In the genomic region with DNA sequence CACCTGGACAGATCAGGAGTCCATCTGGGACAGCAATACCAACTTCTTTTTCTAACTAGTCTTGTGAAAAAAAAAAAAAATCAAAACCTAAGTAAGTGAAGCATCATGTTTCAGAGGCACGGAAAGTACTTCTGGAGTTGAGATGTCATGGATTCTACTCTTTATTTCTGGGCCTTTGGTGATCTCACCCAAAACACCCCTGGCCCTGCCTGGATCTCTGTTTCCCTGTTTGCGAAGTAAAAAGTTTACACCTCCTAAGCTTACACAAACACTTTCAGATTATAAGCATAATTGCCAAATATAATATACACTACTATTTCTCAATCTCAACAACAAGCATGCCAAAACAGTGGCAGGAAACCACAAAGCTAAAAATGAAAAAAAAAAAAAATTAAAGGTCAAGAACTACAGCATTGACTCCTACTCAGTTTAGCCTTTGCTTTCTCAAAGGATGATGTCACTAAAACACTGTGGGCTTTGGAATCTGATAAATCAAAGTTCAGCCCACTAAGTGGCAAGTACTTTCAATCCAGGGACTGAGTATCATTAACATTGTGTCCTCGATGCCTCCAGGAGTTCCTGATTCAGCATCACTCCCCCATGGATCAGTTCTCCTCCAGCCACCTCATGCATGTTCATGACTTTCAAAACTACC, we compare ENCODE assay signal across 2 cellular contexts.
TF ChIP-seq lines count a peak whose summit lies in the region.

No MANE protein-coding gene starts in this region.

TF ChIP-seq in endothelial cell of umbilical vein, 7 proteins besides CTCF, POLR2A, EP300 and RAD21:
- peak; percentile 4 for TF ChIP-seq JUN (IDR thresholded peaks at IDR 0.05; ENCODE audit: borderline replicate concordance, insufficient read depth, insufficient read length, low read depth)
- TF ChIP-seq GATA2 (IDR thresholded peaks at IDR 0.05; ENCODE audit: insufficient read depth, insufficient read length, low read depth, low read length): no peak
- TF ChIP-seq POLR2AphosphoS5 (IDR thresholded peaks at IDR 0.05; ENCODE audit: insufficient read depth, low read depth, low read length): no peak
- no peak for TF ChIP-seq EZH2 (IDR thresholded peaks at IDR 0.05; ENCODE audit: borderline replicate concordance, low read depth, low read length, severe bottlenecking)
- TF ChIP-seq FOS (IDR thresholded peaks at IDR 0.05; ENCODE audit: borderline replicate concordance, insufficient read depth, low read length): no peak

TF ChIP-seq in HepG2, 621 proteins besides CTCF, POLR2A, EP300 and RAD21:
- no peak for TF ChIP-seq MTA3 (CRISPR knock-in tag; IDR thresholded peaks at IDR 0.05)
- peak; percentile 55 for TF ChIP-seq ATF7 (IDR thresholded peaks at IDR 0.05)
- TF ChIP-seq ATF7 (CRISPR knock-in tag; IDR thresholded peaks at IDR 0.05): no peak
